In the genomic region with DNA sequence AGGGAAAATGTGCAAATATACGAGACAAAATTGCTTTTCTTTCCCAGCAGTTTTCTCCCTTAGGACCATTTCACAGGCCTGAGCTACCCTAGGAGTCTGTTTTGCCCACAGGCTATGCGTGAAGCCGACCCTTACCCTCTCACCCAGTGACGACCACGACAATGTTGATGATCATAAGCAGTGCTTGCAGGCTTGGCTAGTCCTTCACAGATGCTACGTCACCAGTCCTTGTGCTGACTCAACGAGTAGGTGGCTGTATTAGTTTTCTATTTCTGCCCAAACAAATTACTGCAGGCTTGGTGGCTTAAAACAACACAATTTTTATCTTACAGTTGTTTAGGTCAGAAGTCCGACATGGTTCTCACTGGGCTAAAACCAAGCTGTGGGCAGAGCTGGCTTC, we compare ENCODE assay signal across 20 cellular contexts.
DNase-seq lines count a peak whose midpoint lies in the region; ATAC-seq, FAIRE-seq and TF ChIP-seq lines count a peak whose summit lies in the region.
"Had no signal": no experiment of that assay in that cellular context is flagged by ENCODE, and none has a peak within 500 bp of the region (broad histone marks: within the 10 kb centered on the region; RNA-seq: fewer than 3 reads in every experiment).

No MANE protein-coding gene starts in this region.

- peaks cover 0 to 4% of the 10 kb centered on the region in 2 experiments; a peak in 2 of 5 replicates for H3K27me3 ChIP-seq in HepG2 (ENCODE audit: control insufficient read depth in 1 of 2, insufficient read depth in 2 of 2, low read length in 2 of 2)
- H3K27me3 ChIP-seq in right lobe of liver: no peaks in the 10 kb centered on the region

- peaks cover 11% of the 10 kb centered on the region for H3K4me1 Mint-ChIP-seq in osteocyte (ENCODE audit: unreplicated experiment)
- H3K4me1 Mint-ChIP-seq in effector memory CD8-positive, alpha-beta T cell (ENCODE audit: low read depth in 2 of 2): no peaks in the 10 kb centered on the region

- intact Hi-C loops in HepG2 (cut with micrococcal nuclease; ENCODE audit: unreplicated experiment): no loop called here
- intact Hi-C loops in right lobe of liver (cut with DNase I): no loop called here

- H3K9ac ChIP-seq in HepG2 (ENCODE audit: insufficient read depth, low read depth, low read length): no peak overlapping the region

- 2% methylated on average over 8 of the region's 8 CpGs for WGBS in HepG2 (ENCODE audit: low lambda C conversion rate)
- WGBS in right lobe of liver (ENCODE audit: insufficient coverage, low coverage, low lambda C conversion rate, missing lambda C conversion rate): 54% methylated on average over 8 of the region's 8 CpGs

- no TSS peak for BruUV-seq in HepG2 (replicated peaks; lab: Mats Ljungman, UMichigan)

- H4K20me1 ChIP-seq in HepG2 (ENCODE audit: insufficient read depth, low read length): no peaks in the 10 kb centered on the region

- TF ChIP-seq POLR2A in HepG2 (IDR thresholded peaks at IDR 0.05; ENCODE audit: insufficient read depth in 1 of 2, low read depth in 2 of 2, low read length in 2 of 2) (no peak), right lobe of liver (IDR thresholded peaks at IDR 0.05) (no peak)

- no peak overlapping the region for H2AFZ ChIP-seq in HepG2 (ENCODE audit: low read length)

- FAIRE-seq in HepG2 (lab: Jason Lieb, UNC): no peak
- FAIRE-seq: D721Med, GM12878 had no signal

- no peaks in the 10 kb centered on the region for H3K9me3 ChIP-seq in HepG2 (ENCODE audit: low read length)
- H3K9me3 ChIP-seq in right lobe of liver: no peaks in the 10 kb centered on the region

- TF ChIP-seq RAD21 in HepG2 (CRISPR knock-in tag; IDR thresholded peaks at IDR 0.05): no peak

- H3K4me2 ChIP-seq in HepG2 (ENCODE audit: low read depth, low read length): no peak overlapping the region

- DNase-seq in HepG2 (ENCODE audit: low spot score) (no peak), right lobe of liver (no peak), choroid plexus epithelial cell (ENCODE audit: low read depth) (peak; percentile 57), islet precursor cell (peak; percentile 45), osteocyte (ENCODE audit: extremely low spot score, unreplicated experiment) (no peak)
- DNase-seq in effector memory CD8-positive, alpha-beta T cell: no peak
- DNase-seq: CD8-positive, alpha-beta T cell; DMS79; GDM1; GOT3; KG1; NCI-H1048; NCI-H146; NCI-H2081; NCI-H510A treated with DMSO at 0.1 percent for 48 hours had no signal

- CTCF ChIA-PET in HepG2 (lab: Yijun Ruan, JAX; ENCODE audit: low intra/inter-chr PET ratio, low total read pairs): no interaction called here

- H3K36me3 Mint-ChIP-seq in osteocyte (ENCODE audit: unreplicated experiment): no peaks in the 10 kb centered on the region
- H3K36me3 Mint-ChIP-seq in effector memory CD8-positive, alpha-beta T cell (ENCODE audit: insufficient read depth): no peaks in the 10 kb centered on the region
- H3K36me3 Mint-ChIP-seq: CD8-positive, alpha-beta T cell had no signal

- no peaks in the 10 kb centered on the region for H3K27me3 Mint-ChIP-seq in osteocyte (ENCODE audit: unreplicated experiment)
- peaks cover 24 to 27% of the 10 kb centered on the region in 2 donors for H3K27me3 Mint-ChIP-seq in effector memory CD8-positive, alpha-beta T cell

- H3K4me3 Mint-ChIP-seq in osteocyte (ENCODE audit: unreplicated experiment): no peak overlapping the region
- H3K4me3 Mint-ChIP-seq in effector memory CD8-positive, alpha-beta T cell: no peak overlapping the region
- H3K4me3 Mint-ChIP-seq: CD8-positive, alpha-beta T cell had no signal

- no peaks in the 10 kb centered on the region for H3K79me2 ChIP-seq in HepG2 (ENCODE audit: insufficient read depth, low read length)

- no peaks in the 10 kb centered on the region for H3K4me1 ChIP-seq in HepG2 (ENCODE audit: insufficient read depth, low read length)
- H3K4me1 ChIP-seq in right lobe of liver: no peaks in the 10 kb centered on the region

- H3K4me3 ChIP-seq in HepG2 (replicated peaks in 1 of 3; ENCODE audit: insufficient read depth in 1 of 3, low read depth in 2 of 3, low read length in 3 of 3) (no peak overlapping the region), right lobe of liver (no peak overlapping the region), choroid plexus epithelial cell (ENCODE audit: low read depth, low read length) (no peak overlapping the region)
- H3K4me3 ChIP-seq: GM12878 had no signal

- ATAC-seq in HepG2 (no peak), right lobe of liver (no peak), HG03159 (IDR thresholded peaks at IDR 0.05; ENCODE audit: unreplicated experiment) (no peak), GM18907 (IDR thresholded peaks at IDR 0.05; ENCODE audit: unreplicated experiment) (no peak)
- no peak for ATAC-seq in effector memory CD8-positive, alpha-beta T cell (replicated peaks)
- ATAC-seq: CD8-positive, alpha-beta T cell; GM12878 had no signal

- H3K27ac ChIP-seq in HepG2 (ENCODE audit: extremely low read length, insufficient read depth, low read length) (no peak overlapping the region), right lobe of liver (no peak overlapping the region)
- H3K27ac ChIP-seq: 22Rv1 had no signal

- in situ Hi-C loops in HepG2 (cut with HindIII; ENCODE audit: extremely low pct_ligation_motif_present, low pct_unique_long_range_greater_than_20kb): no loop called here

- H3K36me3 ChIP-seq in HepG2 (replicated peaks in 1 of 2; ENCODE audit: control insufficient read depth in 1 of 2, insufficient read depth in 2 of 2, low read length in 2 of 2) (no peaks in the 10 kb centered on the region), right lobe of liver (no peaks in the 10 kb centered on the region)

- POLR2A ChIA-PET in HepG2 (lab: Yijun Ruan, JAX): no interaction called here

- no peaks in the 10 kb centered on the region for H3K9me3 Mint-ChIP-seq in osteocyte (ENCODE audit: unreplicated experiment)
- H3K9me3 Mint-ChIP-seq in effector memory CD8-positive, alpha-beta T cell: no peaks in the 10 kb centered on the region
- H3K9me3 Mint-ChIP-seq: CD8-positive, alpha-beta T cell had no signal

- TF ChIP-seq EP300 in HepG2 (IDR thresholded peaks at IDR 0.05; ENCODE audit: low read depth in 2 of 2, low read length in 2 of 2) (no peak), HepG2 (CRISPR knock-in tag; IDR thresholded peaks at IDR 0.05; ENCODE audit: borderline replicate concordance) (no peak)

- TF ChIP-seq CTCF in HepG2 (CRISPR knock-in tag; IDR thresholded peaks at IDR 0.05): no peak
- TF ChIP-seq CTCF in right lobe of liver (IDR thresholded peaks at IDR 0.05): no peak
- TF ChIP-seq CTCF in choroid plexus epithelial cell (conservative IDR thresholded peaks at IDR 0.05; ENCODE audit: low read depth, low read length): no peak
- no peak for TF ChIP-seq CTCF in osteocyte (IDR thresholded peaks at IDR 0.05)

- no peak overlapping the region for H3K27ac Mint-ChIP-seq in osteocyte (ENCODE audit: unreplicated experiment)
- H3K27ac Mint-ChIP-seq in effector memory CD8-positive, alpha-beta T cell: no peak overlapping the region
- H3K27ac Mint-ChIP-seq: CD8-positive, alpha-beta T cell had no signal

TF ChIP-seq in HepG2, 621 proteins besides CTCF, POLR2A, EP300 and RAD21:
- TF ChIP-seq CREB1 (IDR thresholded peaks at IDR 0.05) (peak; percentile 79), CREB1 (CRISPR knock-in tag; IDR thresholded peaks at IDR 0.05) (no peak), POLR2AphosphoS5 (IDR thresholded peaks at IDR 0.05; ENCODE audit: low read depth, low read length) (no peak), ZNF335 (CRISPR knock-in tag; IDR thresholded peaks at IDR 0.05) (no peak), SIX4 (CRISPR knock-in tag; IDR thresholded peaks at IDR 0.05) (no peak)

Comparison
In these comparisons a context has a peak if more than half of its experiments do, and no peak if none do; other contexts are left out.
1. DNase-seq: peak in choroid plexus epithelial cell (single experiment) and islet precursor cell (single experiment); none in HepG2 (single experiment), right lobe of liver (0 of 3), osteocyte (single experiment) and effector memory CD8-positive, alpha-beta T cell (0 of 3).